ENCODE assay signal across 9 cellular contexts in the genomic region with DNA sequence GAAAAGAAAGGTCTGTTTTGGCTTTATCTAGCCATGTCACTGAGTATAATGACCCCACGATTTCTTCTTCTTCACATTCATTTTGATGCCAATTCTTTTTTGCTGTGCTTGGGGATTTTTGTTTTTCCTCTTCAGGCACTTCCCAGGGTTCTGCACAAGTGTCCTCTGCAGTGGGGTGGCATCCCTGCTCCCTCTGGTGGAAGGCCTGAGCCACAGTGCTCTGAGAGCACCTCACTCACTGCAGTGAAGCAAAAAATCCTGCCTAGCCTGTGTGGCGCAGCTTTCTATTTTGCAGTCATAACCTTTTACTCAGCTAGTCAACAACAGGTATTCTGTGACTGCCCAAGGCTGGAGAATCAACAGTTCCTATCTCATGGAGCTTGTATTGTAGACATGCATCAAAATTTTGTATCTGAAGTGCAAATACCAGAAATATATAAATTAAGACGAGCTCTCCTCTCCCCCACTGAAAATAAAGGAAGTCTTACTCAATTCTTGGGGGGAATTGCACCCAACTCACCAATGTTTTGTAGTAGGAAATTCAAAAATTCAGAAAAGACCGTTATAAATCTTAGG.
A peak's percentile ranks its signal among the peaks of the same experiment; 100 is the strongest.
DNase-seq lines count a peak whose midpoint lies in the region; ATAC-seq, FAIRE-seq and TF ChIP-seq lines count a peak whose summit lies in the region.
"Had no signal": no experiment of that assay in that cellular context is flagged by ENCODE, and none has a peak within 500 bp of the region (broad histone marks: within the 10 kb centered on the region; RNA-seq: fewer than 3 reads in every experiment).

No MANE protein-coding gene starts in this region.

- TF ChIP-seq CTCF in astrocyte (IDR thresholded peaks at IDR 0.05; ENCODE audit: insufficient read depth, low read depth, low read length) (peak; percentile 55), smooth muscle cell (IDR thresholded peaks at IDR 0.05; ENCODE audit: borderline replicate concordance, insufficient read depth, poor library complexity, severe bottlenecking) (peak; percentile 84)

- no peaks in the 10 kb centered on the region for H3K4me1 ChIP-seq in astrocyte (ENCODE audit: insufficient read depth, low read length)
- H3K4me1 ChIP-seq in smooth muscle cell (ENCODE audit: low read depth), result no peaks in the 10 kb centered on the region

- H3K4me3 ChIP-seq in astrocyte (ENCODE audit: insufficient read depth, low read depth, low read length), result no peak overlapping the region
- no peak overlapping the region for H3K4me3 ChIP-seq in smooth muscle cell

- H3K27ac Mint-ChIP-seq in activated naive CD4-positive, alpha-beta T cell treated with anti-CD3 and anti-CD28 coated beads for 36 hours, result no peak overlapping the region
- no peak overlapping the region for H3K27ac Mint-ChIP-seq in astrocyte (ENCODE audit: unreplicated experiment)
- H3K27ac Mint-ChIP-seq: activated naive CD8-positive, alpha-beta T cell treated with anti-CD3 and anti-CD28 coated beads, Interleukin-2, amount 10 ng/mL, durations not matched to agents 7 days and 5 days had no signal

- H4K20me1 ChIP-seq in astrocyte (ENCODE audit: insufficient read depth, low read length) (no peaks in the 10 kb centered on the region), smooth muscle cell (ENCODE audit: low read depth) (no peaks in the 10 kb centered on the region)

- CTCF ChIA-PET in activated naive CD4-positive, alpha-beta T cell treated with anti-CD3 and anti-CD28 coated beads for 36 hours (lab: Charles Lee), result interaction anchor here (0.7 to 0.8 kb wide), 2 partner anchors 18 to 526 kb away, joined by 3 read pairs; no protein-coding TSS in a partner anchor

- no peaks in the 10 kb centered on the region for H3F3A ChIP-seq in smooth muscle cell (ENCODE audit: low read depth)

- no peak overlapping the region for H3K9ac ChIP-seq in astrocyte (ENCODE audit: low read length)
- H3K9ac ChIP-seq in smooth muscle cell (ENCODE audit: low read depth), result no peak overlapping the region

- intact Hi-C loops in activated naive CD4-positive, alpha-beta T cell treated with anti-CD3 and anti-CD28 coated beads for 36 hours (cut with micrococcal nuclease), result loop anchor here (2.0 kb wide), 1 partner anchor 526 kb away; no protein-coding TSS in a partner anchor

- H2AFZ ChIP-seq in astrocyte (ENCODE audit: low read depth, low read length), result no peak overlapping the region
- no peak overlapping the region for H2AFZ ChIP-seq in smooth muscle cell (ENCODE audit: low read depth)

- H3K36me3 Mint-ChIP-seq in activated naive CD4-positive, alpha-beta T cell treated with anti-CD3 and anti-CD28 coated beads for 36 hours (ENCODE audit: low read depth), result no peaks in the 10 kb centered on the region
- no peaks in the 10 kb centered on the region for H3K36me3 Mint-ChIP-seq in astrocyte (ENCODE audit: low read depth, unreplicated experiment)
- H3K36me3 Mint-ChIP-seq: activated naive CD8-positive, alpha-beta T cell treated with anti-CD3 and anti-CD28 coated beads, Interleukin-2, amount 10 ng/mL, durations not matched to agents 7 days and 5 days had no signal

- H3K36me3 ChIP-seq in astrocyte (ENCODE audit: insufficient read depth, low read length) (no peaks in the 10 kb centered on the region), smooth muscle cell (ENCODE audit: low read depth) (no peaks in the 10 kb centered on the region)

- 73% methylated on average over 4 of the region's 4 CpGs for WGBS in smooth muscle cell (ENCODE audit: low lambda C conversion rate)

- no peak overlapping the region for H3K4me2 ChIP-seq in astrocyte (ENCODE audit: low read length)
- no peak overlapping the region for H3K4me2 ChIP-seq in smooth muscle cell

- H3K27ac ChIP-seq in astrocyte (ENCODE audit: low read depth, low read length) (no peak overlapping the region), smooth muscle cell (ENCODE audit: low read depth) (no peak overlapping the region)

- H3K79me2 ChIP-seq in astrocyte (ENCODE audit: insufficient read depth, low read length), result no peaks in the 10 kb centered on the region
- no peaks in the 10 kb centered on the region for H3K79me2 ChIP-seq in smooth muscle cell (ENCODE audit: low read depth)

- H3K4me3 Mint-ChIP-seq in activated naive CD4-positive, alpha-beta T cell treated with anti-CD3 and anti-CD28 coated beads for 36 hours, result no peak overlapping the region
- no peak overlapping the region for H3K4me3 Mint-ChIP-seq in astrocyte (ENCODE audit: unreplicated experiment)
- H3K4me3 Mint-ChIP-seq: activated naive CD8-positive, alpha-beta T cell treated with anti-CD3 and anti-CD28 coated beads, Interleukin-2, amount 10 ng/mL, durations not matched to agents 7 days and 5 days had no signal

- H3K9me3 ChIP-seq in astrocyte (ENCODE audit: insufficient read depth, low read depth, low read length) (no peaks in the 10 kb centered on the region), smooth muscle cell (replicated peaks; ENCODE audit: low read depth) (no peaks in the 10 kb centered on the region)

- H3K4me1 Mint-ChIP-seq in activated naive CD4-positive, alpha-beta T cell treated with anti-CD3 and anti-CD28 coated beads for 36 hours (ENCODE audit: low read depth), result no peaks in the 10 kb centered on the region
- H3K4me1 Mint-ChIP-seq in astrocyte (ENCODE audit: low read depth, unreplicated experiment), result peaks cover 6% of the 10 kb centered on the region
- H3K4me1 Mint-ChIP-seq: activated naive CD8-positive, alpha-beta T cell treated with anti-CD3 and anti-CD28 coated beads, Interleukin-2, amount 10 ng/mL, durations not matched to agents 7 days and 5 days had no signal

- ATAC-seq in GM21360 (IDR thresholded peaks at IDR 0.05; ENCODE audit: unreplicated experiment), result no peak

- no peaks in the 10 kb centered on the region for H3K9me3 Mint-ChIP-seq in activated naive CD4-positive, alpha-beta T cell treated with anti-CD3 and anti-CD28 coated beads for 36 hours
- H3K9me3 Mint-ChIP-seq in astrocyte (ENCODE audit: unreplicated experiment), result no peaks in the 10 kb centered on the region
- H3K9me3 Mint-ChIP-seq: activated naive CD8-positive, alpha-beta T cell treated with anti-CD3 and anti-CD28 coated beads, Interleukin-2, amount 10 ng/mL, durations not matched to agents 7 days and 5 days had no signal

- FAIRE-seq in astrocyte (lab: Jason Lieb, UNC), result no peak

- peaks cover 8% of the 10 kb centered on the region for H3K27me3 Mint-ChIP-seq in activated naive CD4-positive, alpha-beta T cell treated with anti-CD3 and anti-CD28 coated beads for 36 hours (ENCODE audit: low read depth)
- peaks cover 2% of the 10 kb centered on the region for H3K27me3 Mint-ChIP-seq in astrocyte (ENCODE audit: low read depth, unreplicated experiment)

- DNase-seq in activated naive CD4-positive, alpha-beta T cell treated with anti-CD3 and anti-CD28 coated beads for 36 hours, result peak; percentile 17
- DNase-seq in activated naive CD4-positive, alpha-beta T cell treated with Interleukin-2 at 50 U/mL for 16 hours, result no peak
- DNase-seq in NCI-H2171 treated with DMSO at 0.1 percent for 48 hours (lab: John Stamatoyannopoulos, UW), result peak; percentile 36
- peak; percentile 27 for DNase-seq in astrocyte (ENCODE audit: low read depth)
- peak; percentile 61 for DNase-seq in iPS-NIHi7 (ENCODE audit: extremely low spot score)
- DNase-seq in smooth muscle cell (lab: John Stamatoyannopoulos, UW; ENCODE audit: unreplicated experiment), result no peak
- DNase-seq in stimulated activated CD4-positive, alpha-beta T cell treated with anti-CD3 and anti-CD28 coated beads, Interleukin-2, amount 100 ng/mL, for 48 hours, result no peak
- DNase-seq: activated naive CD8-positive, alpha-beta T cell treated with anti-CD3 and anti-CD28 coated beads, Interleukin-2, amount 10 ng/mL, durations not matched to agents 7 days and 5 days had no signal

- no peaks in the 10 kb centered on the region for H3K27me3 ChIP-seq in astrocyte (ENCODE audit: insufficient read depth, low read length)
- H3K27me3 ChIP-seq in smooth muscle cell (ENCODE audit: low read depth), result no peaks in the 10 kb centered on the region

Comparison
In these comparisons a context has a peak if more than half of its experiments do, and no peak if none do; other contexts are left out.
1. DNase-seq: peak in activated naive CD4-positive, alpha-beta T cell treated with anti-CD3 and anti-CD28 coated beads for 36 hours (single experiment), NCI-H2171 treated with DMSO at 0.1 percent for 48 hours (single experiment), astrocyte (single experiment) and iPS-NIHi7 (single experiment); none in activated naive CD4-positive, alpha-beta T cell treated with Interleukin-2 at 50 U/mL for 16 hours (single experiment), smooth muscle cell (single experiment) and stimulated activated CD4-positive, alpha-beta T cell treated with anti-CD3 and anti-CD28 coated beads, Interleukin-2, amount 100 ng/mL, for 48 hours (0 of 2).